ENCODE assay signal across 8 cellular contexts in genomic region chr2:10331033-10331701, GRCh38. TPM values are rescaled to one million over a fixed set of nuclear protein-coding genes. Genes with fewer than 3 reads are reported as not detected.
DNase-seq lines count a peak whose midpoint lies in the region; ATAC-seq and TF ChIP-seq lines count a peak whose summit lies in the region.

No MANE protein-coding gene starts in this region.

- H3K36me3 Mint-ChIP-seq in naive thymus-derived CD4-positive, alpha-beta T cell = peaks cover 0 to 32% (median 10%) of the 10 kb centered on the region in 5 donors

- H3K9me3 Mint-ChIP-seq in naive thymus-derived CD4-positive, alpha-beta T cell = peaks cover 0 to 5% (median 0%) of the 10 kb centered on the region in 11 donors

- H3K4me3 ChIP-seq in WERI-Rb-1 (ENCODE audit: low read depth, low read length) = peak overlapping the region; percentile 35
- H3K4me3 ChIP-seq in naive thymus-derived CD4-positive, alpha-beta T cell (ENCODE audit: low read length) = peak overlapping the region; percentile 80
- peak overlapping the region in 4 of 5 donors; percentile 25 to 54 (median 43) for H3K4me3 ChIP-seq in subcutaneous abdominal adipose tissue (ENCODE audit: low read depth in 1 of 5, low read length in 5 of 5)

- peak; percentile 85 for DNase-seq in SIG-M5 treated with dmso at 0.1 percent for 504 hours (lab: John Stamatoyannopoulos, UW; ENCODE audit: unreplicated experiment)
- no peak for DNase-seq in SIG-M5 (lab: John Stamatoyannopoulos, UW)
- peak; percentile 96 for DNase-seq in WERI-Rb-1
- DNase-seq in cerebellar cortex (ENCODE audit: low spot score) = peak; percentile 80
- DNase-seq in naive thymus-derived CD4-positive, alpha-beta T cell = peak; percentile 41 to 79 (median 70)
- no peak for DNase-seq in Ammon's horn (ENCODE audit: low spot score)

- H3K4me1 Mint-ChIP-seq in naive thymus-derived CD4-positive, alpha-beta T cell = peaks cover 58 to 96% (median 93%) of the 10 kb centered on the region in 7 donors

- no peaks in the 10 kb centered on the region for H3K27me3 Mint-ChIP-seq in naive thymus-derived CD4-positive, alpha-beta T cell

- H3K9ac ChIP-seq in subcutaneous abdominal adipose tissue (ENCODE audit: low read length in 5 of 5) = peak overlapping the region in 2 of 5 donors; percentile 23 to 41

- CTCF ChIA-PET in naive thymus-derived CD4-positive, alpha-beta T cell (lab: Charles Lee) = interaction anchor here (0.7 to 7.3 kb wide), 5 partner anchors 9 to 104 kb away, joined by 3 to 93 read pairs (median 8); partner anchors contain the start of gene HPCAL1

- H3K36me3 ChIP-seq in WERI-Rb-1 = no peaks in the 10 kb centered on the region; the same call in 1 of the 2 replicates
- peaks cover 0 to 6% (median 0%) of the 10 kb centered on the region in 3 experiments for H3K36me3 ChIP-seq in naive thymus-derived CD4-positive, alpha-beta T cell (ENCODE audit: control insufficient read depth in 2 of 3, insufficient read depth in 3 of 3, low read length in 3 of 3)
- peaks cover 0 to 4% (median 0%) of the 10 kb centered on the region in 5 donors for H3K36me3 ChIP-seq in subcutaneous abdominal adipose tissue (ENCODE audit: control insufficient read depth in 5 of 5, insufficient read depth in 5 of 5, low read length in 5 of 5)

- intact Hi-C loops in naive thymus-derived CD4-positive, alpha-beta T cell (cut with micrococcal nuclease) = loop anchor here (1.0 to 10.0 kb wide), 4 partner anchors 10 to 210 kb away; partner anchors contain the start of gene RRM2 (in 1 of the 2)

- H3K4me3 Mint-ChIP-seq in naive thymus-derived CD4-positive, alpha-beta T cell = peak overlapping the region; percentile 85 to 97 (median 94)

- H3K4me1 ChIP-seq in naive thymus-derived CD4-positive, alpha-beta T cell (ENCODE audit: control insufficient read depth in 2 of 2, insufficient read depth in 2 of 2, low read length in 2 of 2) = peaks cover 32 to 65% of the 10 kb centered on the region in 2 donors
- peaks cover 10 to 53% (median 36%) of the 10 kb centered on the region in 5 donors for H3K4me1 ChIP-seq in subcutaneous abdominal adipose tissue (ENCODE audit: control insufficient read depth in 5 of 5, insufficient read depth in 5 of 5, low read length in 5 of 5)

- H3K27me3 ChIP-seq in WERI-Rb-1 (ENCODE audit: insufficient read depth, low read depth, severe bottlenecking) (no peaks in the 10 kb centered on the region), subcutaneous abdominal adipose tissue (ENCODE audit: control insufficient read depth in 5 of 5, insufficient read depth in 4 of 5, low read length in 5 of 5) (peaks cover 0 to 6% (median 0%) of the 10 kb centered on the region in 5 donors)
- H3K27me3 ChIP-seq in naive thymus-derived CD4-positive, alpha-beta T cell (ENCODE audit: control insufficient read depth in 2 of 2, insufficient read depth in 2 of 2, low read length in 2 of 2) = no peaks in the 10 kb centered on the region

- ATAC-seq in HG03378 (IDR thresholded peaks at IDR 0.05; ENCODE audit: unreplicated experiment) = peak; percentile 52
- ATAC-seq in naive thymus-derived CD4-positive, alpha-beta T cell = peak; percentile 58

- H3K27ac Mint-ChIP-seq in naive thymus-derived CD4-positive, alpha-beta T cell = peak overlapping the region; percentile 92 to 99 (median 98)

- H3K27ac ChIP-seq in WERI-Rb-1 (peak overlapping the region; percentile 76), subcutaneous abdominal adipose tissue (ENCODE audit: low read depth, low read length) (peak overlapping the region; percentile 24)
- peak overlapping the region; percentile 82 for H3K27ac ChIP-seq in naive thymus-derived CD4-positive, alpha-beta T cell (ENCODE audit: low read depth, low read length)

- H3K9me3 ChIP-seq in WERI-Rb-1 (ENCODE audit: severe bottlenecking) (peaks cover 7% of the 10 kb centered on the region), subcutaneous abdominal adipose tissue (ENCODE audit: control insufficient read depth in 5 of 5, low read length in 5 of 5) (peaks cover 0 to 11% (median 9%) of the 10 kb centered on the region in 5 donors)
- H3K9me3 ChIP-seq in naive thymus-derived CD4-positive, alpha-beta T cell (ENCODE audit: control insufficient read depth in 2 of 3, low read length in 3 of 3) = peaks cover 0 to 6% (median 5%) of the 10 kb centered on the region in 3 experiments

- POLR2A ChIA-PET in naive thymus-derived CD4-positive, alpha-beta T cell (lab: Charles Lee) = interaction anchor here (0.7 to 6.5 kb wide), 15 partner anchors 9 to 116 kb away, joined by 3 to 150 read pairs (median 6); partner anchors contain the start of gene HPCAL1

- peak; percentile 37 for TF ChIP-seq CTCF in WERI-Rb-1 (IDR thresholded peaks at IDR 0.05; ENCODE audit: low read depth, low read length)

RNA-seq across cellular contexts. Expression of gene HPCAL1, which starts 28.5 kb away (rescaled TPM):
- total RNA-seq in naive thymus-derived CD4-positive, alpha-beta T cell = 10 to 100 TPM; 44.9 to 90.5 (median 65.8) TPM
- 100 to 1,000 TPM; 105 to 137 TPM for polyA plus RNA-seq in naive thymus-derived CD4-positive, alpha-beta T cell

Comparison
In these comparisons a context has a peak if more than half of its experiments do, and no peak if none do; other contexts are left out.
1. DNase-seq: peak in SIG-M5 treated with dmso at 0.1 percent for 504 hours (single experiment), WERI-Rb-1 (single experiment), cerebellar cortex (single experiment) and naive thymus-derived CD4-positive, alpha-beta T cell (9 of 9); none in SIG-M5 (single experiment) and Ammon's horn (single experiment).
2. H3K27ac ChIP-seq: peak in every context shown above with its lines; median percentile 82 in naive thymus-derived CD4-positive, alpha-beta T cell; 76 in WERI-Rb-1; 24 in subcutaneous abdominal adipose tissue.
3. Peak in every context shown above with its lines, with median percentiles within 50 percentile points of each other: H3K4me3 ChIP-seq.